Comparison of ENCODE assay signal across 11 cellular contexts in genomic region chr19:4473708-4474503, GRCh38.
DNase-seq lines count a peak whose midpoint lies in the region; ATAC-seq and TF ChIP-seq lines count a peak whose summit lies in the region.
"Had no signal": no experiment of that assay in that cellular context is flagged by ENCODE, and none has a peak within 500 bp of the region (broad histone marks: within the 10 kb centered on the region; RNA-seq: fewer than 3 reads in every experiment).

No MANE protein-coding gene starts in this region.

- DNase-seq in D341Med (ENCODE audit: low spot score) (peak; percentile 45), NT2/D1 (ENCODE audit: low read depth, low spot score) (no peak), NCI-H82 (lab: John Stamatoyannopoulos, UW) (no peak)
- DNase-seq: activated gamma-delta T cell, NCI-H2029 had no signal

- no peaks in the 10 kb centered on the region for H3K27me3 ChIP-seq in NT2/D1 (ENCODE audit: insufficient read depth, insufficient read length)
- no peaks in the 10 kb centered on the region for H3K27me3 ChIP-seq in neutrophil
- H3K27me3 ChIP-seq: pancreas had no signal

- H3K36me3 Mint-ChIP-seq in dendritic cell treated with granulocyte-macrophage colony-stimulating factor and Interleukin-4, amounts not matched to agents 40 ng/mL and 50 ng/mL, for 4 days (ENCODE audit: low read depth) = peaks cover 41% of the 10 kb centered on the region

- peak overlapping the region; percentile 98 for H3K9ac ChIP-seq in NT2/D1 (ENCODE audit: insufficient read length, low read depth)

- H3K4me3 Mint-ChIP-seq in dendritic cell treated with granulocyte-macrophage colony-stimulating factor and Interleukin-4, amounts not matched to agents 40 ng/mL and 50 ng/mL, for 4 days = peak overlapping the region; percentile 74

- no peaks in the 10 kb centered on the region for H3K9me3 ChIP-seq in NT2/D1 (ENCODE audit: insufficient read depth, low read length)
- no peaks in the 10 kb centered on the region for H3K9me3 ChIP-seq in neutrophil
- H3K9me3 ChIP-seq: pancreas had no signal

- H3K9me3 Mint-ChIP-seq in dendritic cell treated with granulocyte-macrophage colony-stimulating factor and Interleukin-4, amounts not matched to agents 40 ng/mL and 50 ng/mL, for 4 days = no peaks in the 10 kb centered on the region

- peak overlapping the region; percentile 64 for H3K27ac Mint-ChIP-seq in dendritic cell treated with granulocyte-macrophage colony-stimulating factor and Interleukin-4, amounts not matched to agents 40 ng/mL and 50 ng/mL, for 4 days

- peak overlapping the region; percentile 13 for H3K27ac ChIP-seq in neutrophil
- H3K27ac ChIP-seq: pancreas had no signal

- H3K27me3 Mint-ChIP-seq in dendritic cell treated with granulocyte-macrophage colony-stimulating factor and Interleukin-4, amounts not matched to agents 40 ng/mL and 50 ng/mL, for 4 days = no peaks in the 10 kb centered on the region

- peaks cover 8% of the 10 kb centered on the region for H3K4me1 ChIP-seq in NT2/D1 (ENCODE audit: insufficient read depth, insufficient read length)
- peaks cover 29 to 35% of the 10 kb centered on the region in 2 experiments for H3K4me1 ChIP-seq in neutrophil (ENCODE audit: control insufficient read depth in 1 of 2, insufficient read depth in 1 of 2, low read depth in 1 of 2, low read length in 1 of 2)

- H3K36me3 ChIP-seq in NT2/D1 (ENCODE audit: insufficient read depth, insufficient read length, low read length) (peaks cover 37% of the 10 kb centered on the region), neutrophil (peaks cover 32% of the 10 kb centered on the region)

- peaks cover 33% of the 10 kb centered on the region for H3K4me1 Mint-ChIP-seq in dendritic cell treated with granulocyte-macrophage colony-stimulating factor and Interleukin-4, amounts not matched to agents 40 ng/mL and 50 ng/mL, for 4 days (ENCODE audit: low read depth)

- no peak for TF ChIP-seq CTCF in neutrophil (IDR thresholded peaks at IDR 0.05)

- H3K4me3 ChIP-seq in NT2/D1 (ENCODE audit: insufficient read length, low read depth) (peak overlapping the region; percentile 85), neutrophil (ENCODE audit: low read depth in 1 of 2, low read length in 1 of 2) (no peak overlapping the region)

- no peak for ATAC-seq in HG02885 (IDR thresholded peaks at IDR 0.05; ENCODE audit: poor library complexity, unreplicated experiment)
- ATAC-seq in GM18870 (IDR thresholded peaks at IDR 0.05; ENCODE audit: unreplicated experiment) = no peak
- no peak for ATAC-seq in HG03159 (IDR thresholded peaks at IDR 0.05; ENCODE audit: unreplicated experiment)
- ATAC-seq: pancreas had no signal

- intact Hi-C loops in dendritic cell treated with granulocyte-macrophage colony-stimulating factor and Interleukin-4, amounts not matched to agents 40 ng/mL and 50 ng/mL, for 4 days (cut with micrococcal nuclease) = loop anchor here (5.0 kb wide), 2 partner anchors 72 to 227 kb away; partner anchors contain the start of genes CHAF1A, SH3GL1 and YJU2
